8 cellular contexts compared by ENCODE assay signal in genomic region chr3:23949784-23950183, GRCh38. TPM values are rescaled to one million over a fixed set of nuclear protein-coding genes. Genes with fewer than 3 reads are reported as not detected.
DNase-seq lines count a peak whose midpoint lies in the region; ATAC-seq and TF ChIP-seq lines count a peak whose summit lies in the region.

No MANE protein-coding gene starts in this region.

- dilution Hi-C loops in mammary epithelial cell (cut with HindIII; ENCODE audit: low sequenced_read_pairs): no loop called here

- H3K27me3 ChIP-seq in mammary epithelial cell (ENCODE audit: insufficient read depth, low read length): no peaks in the 10 kb centered on the region
- H3K27me3 ChIP-seq in spleen (replicated peaks in 1 of 7): no peaks in the 10 kb centered on the region

- H3K9me3 ChIP-seq in mammary epithelial cell (replicated peaks; ENCODE audit: insufficient read depth, low read length): no peaks in the 10 kb centered on the region
- H3K9me3 ChIP-seq in spleen: no peaks in the 10 kb centered on the region

- H3K4me1 ChIP-seq in mammary epithelial cell (ENCODE audit: insufficient read depth, low read length) (peaks cover 31% of the 10 kb centered on the region), spleen (peaks cover 26 to 88% (median 78%) of the 10 kb centered on the region in 6 donors)

- H3K9ac ChIP-seq in mammary epithelial cell (ENCODE audit: insufficient read depth, low read length): no peak overlapping the region

- H3K36me3 ChIP-seq in mammary epithelial cell (ENCODE audit: insufficient read depth, low read length) (no peaks in the 10 kb centered on the region), spleen (peaks cover 0 to 4% (median 0%) of the 10 kb centered on the region in 6 donors)

- BruUV-seq in mammary epithelial cell (replicated peaks; lab: Mats Ljungman, UMichigan): no TSS peak

- peak overlapping the region; percentile 72 for H3K4me2 ChIP-seq in mammary epithelial cell (ENCODE audit: insufficient read depth, low read depth, low read length)

- intact Hi-C loops in mammary epithelial cell (cut with micrococcal nuclease) (no loop called here), spleen (cut with DNase I; ENCODE audit: low total_unique reads) (no loop called here)

- no peak overlapping the region for H3K27ac ChIP-seq in mammary epithelial cell (ENCODE audit: insufficient read depth, low read depth, low read length)
- H3K27ac ChIP-seq in spleen: peak overlapping the region; percentile 7 to 66 (median 30)

- TF ChIP-seq CTCF in mammary epithelial cell (conservative IDR thresholded peaks at IDR 0.05 in 1 of 2, IDR thresholded peaks at IDR 0.05 in 1 of 2; ENCODE audit: extremely low read depth in 1 of 2, insufficient read depth in 1 of 2, low read depth in 1 of 2, low read length in 2 of 2) (no peak), spleen (IDR thresholded peaks at IDR 0.05 in 8 of 11, conservative IDR thresholded peaks at IDR 0.05 in 3 of 11) (no peak)

- no peak overlapping the region for H2AFZ ChIP-seq in mammary epithelial cell (ENCODE audit: low read depth, low read length)

- peaks cover 65% of the 10 kb centered on the region for H3K79me2 ChIP-seq in mammary epithelial cell (ENCODE audit: insufficient read depth, low read length)

- H4K20me1 ChIP-seq in mammary epithelial cell (ENCODE audit: insufficient read depth, low read length): no peaks in the 10 kb centered on the region

- no peak overlapping the region for H3K4me3 ChIP-seq in mammary epithelial cell (replicated peaks in 1 of 3; ENCODE audit: insufficient read depth in 1 of 3, low read depth in 2 of 3, low read length in 3 of 3)
- peak overlapping the region in 1 of 8 donors; percentile 9 for H3K4me3 ChIP-seq in spleen

- no peak for TF ChIP-seq POLR2A in spleen (IDR thresholded peaks at IDR 0.05)

- peak; percentile 24 for ATAC-seq in HG03196 (IDR thresholded peaks at IDR 0.05; ENCODE audit: unreplicated experiment)
- ATAC-seq in HG03039 (IDR thresholded peaks at IDR 0.05; ENCODE audit: unreplicated experiment): no peak

- CTCF ChIA-PET in mammary epithelial cell (lab: Charles Lee; ENCODE audit: low non-redundant PET): no interaction called here

- in situ Hi-C loops in mammary epithelial cell (cut with MboI; ENCODE audit: low sequenced_read_pairs in 2 of 2): no loop called here

- DNase-seq in SHP77 (lab: John Stamatoyannopoulos, UW) (peak; percentile 16 to 37), SHP77 treated with DMSO at 0.1 percent for 48 hours (lab: John Stamatoyannopoulos, UW) (no peak), mammary epithelial cell (no peak), spleen (no peak), 8988T (no peak), RKO (ENCODE audit: low spot score) (no peak)

RNA-seq across cellular contexts. Expression of gene NR1D2, which starts 4.7 kb away (rescaled TPM):
- total RNA-seq in mammary epithelial cell (10 to 100 TPM; 10.5 to 16.8 TPM), spleen (10 to 100 TPM; 20.4 to 44.4 (median 39.5) TPM)
- polyA plus RNA-seq in mammary epithelial cell (6.1 TPM), spleen (10 to 100 TPM in 1 of 3 donors, 1 to 10 TPM in 2; 6.1 to 10.7 (median 7.3) TPM)
- polyA minus RNA-seq in mammary epithelial cell: 3.4 TPM

RNA-seq across cellular contexts. Expression of gene RPL15, which starts 32.9 kb away (rescaled TPM):
- total RNA-seq in mammary epithelial cell: 1,000 to 10,000 TPM; 1,624 to 2,052 TPM
- polyA plus RNA-seq in mammary epithelial cell: 4,169 TPM
- polyA minus RNA-seq in mammary epithelial cell: 867 TPM
- total RNA-seq in spleen: 1,000 to 10,000 TPM; 1,270 to 1,952 (median 1,638) TPM
- 1,000 to 10,000 TPM; 4,457 to 6,830 (median 5,860) TPM for polyA plus RNA-seq in spleen

RNA-seq across cellular contexts. Expression of gene NKIRAS1, which starts 33.0 kb away (rescaled TPM):
- total RNA-seq in mammary epithelial cell (1 to 10 TPM; 7.3 to 8.8 TPM), spleen (10 to 100 TPM in 2 of 7 donors, 1 to 10 TPM in 5; 6.3 to 14.2 (median 9.2) TPM)
- polyA plus RNA-seq in mammary epithelial cell (5.2 TPM), spleen (1 to 10 TPM; 3.5 to 8.1 (median 4.9) TPM)
- polyA minus RNA-seq in mammary epithelial cell: 11.9 TPM

Comparison
In these comparisons a context has a peak if more than half of its experiments do, and no peak if none do; other contexts are left out.
1. DNase-seq: peak in SHP77 (2 of 2); none in SHP77 treated with DMSO at 0.1 percent for 48 hours (single experiment), mammary epithelial cell (single experiment), spleen (single experiment), 8988T (single experiment) and RKO (single experiment).